Comparison of ENCODE assay signal across 8 cellular contexts in genomic region chr6:148760143-148760505, GRCh38.
DNase-seq lines count a peak whose midpoint lies in the region; ATAC-seq and TF ChIP-seq lines count a peak whose summit lies in the region.
"Had no signal": no experiment of that assay in that cellular context is flagged by ENCODE, and none has a peak within 500 bp of the region (broad histone marks: within the 10 kb centered on the region; RNA-seq: fewer than 3 reads in every experiment).

No MANE protein-coding gene starts in this region.

- peak overlapping the region; percentile 66 for H3K4me3 Mint-ChIP-seq in stimulated activated effector memory CD8-positive, alpha-beta T cell treated with anti-CD3 and anti-CD28 coated beads, Interleukin-12 subunit alpha, Interleukin-12 subunit beta, amount 100 ng/mL, for 72 hours
- H3K4me3 Mint-ChIP-seq in activated naive CD4-positive, alpha-beta T cell treated with anti-CD3 and anti-CD28 coated beads, Interleukin-2, amount 10 ng/mL, durations not matched to agents 7 days and 5 days: no peak overlapping the region

- H3K4me3 ChIP-seq in GM12865 (ENCODE audit: low read depth, low read length): peak overlapping the region; percentile 44

- no peak for ATAC-seq in stimulated activated effector memory CD8-positive, alpha-beta T cell treated with anti-CD3 and anti-CD28 coated beads, Interleukin-12 subunit alpha, Interleukin-12 subunit beta, amount 100 ng/mL, for 72 hours

- no peaks in the 10 kb centered on the region for H3K9me3 Mint-ChIP-seq in stimulated activated effector memory CD8-positive, alpha-beta T cell treated with anti-CD3 and anti-CD28 coated beads, Interleukin-12 subunit alpha, Interleukin-12 subunit beta, amount 100 ng/mL, for 72 hours
- H3K9me3 Mint-ChIP-seq in activated naive CD4-positive, alpha-beta T cell treated with anti-CD3 and anti-CD28 coated beads, Interleukin-2, amount 10 ng/mL, durations not matched to agents 7 days and 5 days: no peaks in the 10 kb centered on the region

- TF ChIP-seq CTCF in GM12865 (IDR thresholded peaks at IDR 0.05; ENCODE audit: insufficient read depth, low read depth, low read length, missing control alignments): no peak

- DNase-seq in GM12865 (ENCODE audit: low read depth) (peak; percentile 27), KBM-7 (peak; percentile 32), epithelial cell of prostate (ENCODE audit: low read depth, low spot score) (no peak), amygdala (lab: John Stamatoyannopoulos, UW) (no peak)
- DNase-seq in stimulated activated effector memory CD8-positive, alpha-beta T cell treated with anti-CD3 and anti-CD28 coated beads, Interleukin-12 subunit alpha, Interleukin-12 subunit beta, amount 100 ng/mL, for 72 hours (ENCODE audit: low spot score in 2 of 2): no peak
- no peak for DNase-seq in activated naive CD4-positive, alpha-beta T cell treated with anti-CD3 and anti-CD28 coated beads, Interleukin-2, amount 10 ng/mL, durations not matched to agents 7 days and 5 days
- no peak for DNase-seq in stimulated activated CD4-positive, alpha-beta T cell treated with anti-CD3 and anti-CD28 coated beads, Interleukin-4, amount 100 ng/mL, for 24 hours
- DNase-seq: NCI-H1048 had no signal

- CTCF ChIA-PET in activated naive CD4-positive, alpha-beta T cell treated with anti-CD3 and anti-CD28 coated beads, Interleukin-2, amount 10 ng/mL, durations not matched to agents 7 days and 5 days (lab: Charles Lee): interaction anchor here (1.2 to 1.3 kb wide), 2 partner anchors 15 to 266 kb away, joined by 3 to 4 read pairs; no protein-coding TSS in a partner anchor

- in situ Hi-C loops in KBM-7 (cut with MboI; ENCODE audit: low pct_unique_long_range_greater_than_20kb, low sequenced_read_pairs): no loop called here

- peaks cover 20% of the 10 kb centered on the region for H3K36me3 Mint-ChIP-seq in stimulated activated effector memory CD8-positive, alpha-beta T cell treated with anti-CD3 and anti-CD28 coated beads, Interleukin-12 subunit alpha, Interleukin-12 subunit beta, amount 100 ng/mL, for 72 hours
- H3K36me3 Mint-ChIP-seq in activated naive CD4-positive, alpha-beta T cell treated with anti-CD3 and anti-CD28 coated beads, Interleukin-2, amount 10 ng/mL, durations not matched to agents 7 days and 5 days: no peaks in the 10 kb centered on the region

- peak overlapping the region; percentile 73 for H3K27ac Mint-ChIP-seq in stimulated activated effector memory CD8-positive, alpha-beta T cell treated with anti-CD3 and anti-CD28 coated beads, Interleukin-12 subunit alpha, Interleukin-12 subunit beta, amount 100 ng/mL, for 72 hours
- H3K27ac Mint-ChIP-seq in activated naive CD4-positive, alpha-beta T cell treated with anti-CD3 and anti-CD28 coated beads, Interleukin-2, amount 10 ng/mL, durations not matched to agents 7 days and 5 days: no peak overlapping the region

- peaks cover 70% of the 10 kb centered on the region for H3K4me1 Mint-ChIP-seq in stimulated activated effector memory CD8-positive, alpha-beta T cell treated with anti-CD3 and anti-CD28 coated beads, Interleukin-12 subunit alpha, Interleukin-12 subunit beta, amount 100 ng/mL, for 72 hours
- H3K4me1 Mint-ChIP-seq in activated naive CD4-positive, alpha-beta T cell treated with anti-CD3 and anti-CD28 coated beads, Interleukin-2, amount 10 ng/mL, durations not matched to agents 7 days and 5 days: peaks cover 39% of the 10 kb centered on the region

- peak overlapping the region; percentile 71 for H3K27ac ChIP-seq in epithelial cell of prostate

- H3K27me3 Mint-ChIP-seq in activated naive CD4-positive, alpha-beta T cell treated with anti-CD3 and anti-CD28 coated beads, Interleukin-2, amount 10 ng/mL, durations not matched to agents 7 days and 5 days: peaks cover 57% of the 10 kb centered on the region

Comparison
In these comparisons a context has a peak if more than half of its experiments do, and no peak if none do; other contexts are left out.
1. DNase-seq: peak in GM12865 (single experiment) and KBM-7 (single experiment); none in epithelial cell of prostate (single experiment), stimulated activated effector memory CD8-positive, alpha-beta T cell treated with anti-CD3 and anti-CD28 coated beads, Interleukin-12 subunit alpha, Interleukin-12 subunit beta, amount 100 ng/mL, for 72 hours (0 of 2), amygdala (0 of 56), activated naive CD4-positive, alpha-beta T cell treated with anti-CD3 and anti-CD28 coated beads, Interleukin-2, amount 10 ng/mL, durations not matched to agents 7 days and 5 days (single experiment) and stimulated activated CD4-positive, alpha-beta T cell treated with anti-CD3 and anti-CD28 coated beads, Interleukin-4, amount 100 ng/mL, for 24 hours (single experiment).